ENCODE assay signal across 8 cellular contexts in the genomic region with DNA sequence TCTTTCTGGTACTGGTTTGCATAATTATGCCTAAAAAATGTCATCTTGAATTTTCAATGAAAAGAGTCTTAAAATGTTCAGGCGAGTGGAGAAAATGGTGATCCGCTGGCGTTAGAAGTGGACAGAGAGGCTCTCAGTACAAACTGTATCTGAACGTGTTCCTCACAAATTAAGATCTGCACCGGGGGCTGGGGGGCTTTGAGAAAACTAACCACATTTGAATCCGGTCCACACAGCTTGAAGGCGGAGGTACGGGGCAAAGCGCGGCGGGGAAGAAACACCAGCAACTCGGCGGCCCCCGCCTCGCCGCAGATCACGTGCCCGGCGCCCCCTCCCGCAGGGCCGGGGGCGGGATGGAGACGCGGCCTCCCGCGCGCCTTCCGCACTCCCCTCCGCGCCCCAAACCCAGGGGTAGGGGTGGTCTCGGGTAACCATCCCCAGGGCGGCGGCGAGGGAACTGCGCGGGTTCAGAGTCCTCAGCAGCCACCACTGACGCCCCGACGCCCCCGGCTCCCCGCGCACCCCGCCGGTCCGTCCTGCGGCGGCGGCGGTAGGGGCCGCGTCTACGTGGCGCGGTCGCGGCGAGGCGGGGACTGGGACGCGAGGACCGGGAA. TPM values are rescaled to one million over a fixed set of nuclear protein-coding genes. Genes with fewer than 3 reads are reported as not detected.
A peak's percentile ranks its signal among the peaks of the same experiment; 100 is the strongest.
DNase-seq lines count a peak whose midpoint lies in the region; ATAC-seq and TF ChIP-seq lines count a peak whose summit lies in the region.

No MANE protein-coding gene starts in this region.

- H2AFZ ChIP-seq in OCI-LY3 (ENCODE audit: low read depth, low read length) = peak overlapping the region; percentile 42; the same call in 1 of the 2 replicates

- TF ChIP-seq EP300 in ovary (IDR thresholded peaks at IDR 0.05) = no peak

- H4K20me1 ChIP-seq in OCI-LY3 (ENCODE audit: insufficient read depth, low read length) = no peaks in the 10 kb centered on the region

- H3K4me1 ChIP-seq in OCI-LY3 (ENCODE audit: low read length) (peaks cover 15% of the 10 kb centered on the region), ovary (ENCODE audit: insufficient read depth) (peaks cover 11% of the 10 kb centered on the region), vagina (peaks cover 49% of the 10 kb centered on the region)

- H3K4me1 Mint-ChIP-seq in glutamatergic neuron (ENCODE audit: low read depth, unreplicated experiment) = peaks cover 7% of the 10 kb centered on the region

- peak overlapping the region; percentile 88 for H3K4me2 ChIP-seq in OCI-LY3 (ENCODE audit: low read length)

- H3K4me3 ChIP-seq in OCI-LY3 (ENCODE audit: low read length) (peak overlapping the region; percentile 91), ovary (peak overlapping the region; percentile 79), vagina (peak overlapping the region; percentile 74 to 98)

- H3K9me3 ChIP-seq in OCI-LY3 (ENCODE audit: insufficient read depth, low read length) (no peaks in the 10 kb centered on the region), ovary (no peaks in the 10 kb centered on the region), vagina (no peaks in the 10 kb centered on the region)

- WGBS in ovary, 3 donors = 0 to 1% (median 1%) methylated on average over 36 to 61 of the region's 61 CpGs

- ATAC-seq in GM18498 (IDR thresholded peaks at IDR 0.05; ENCODE audit: unreplicated experiment) = peak; percentile 37
- ATAC-seq in HG02763 (IDR thresholded peaks at IDR 0.05; ENCODE audit: unreplicated experiment) = peak; percentile 35

- H3K36me3 Mint-ChIP-seq in glutamatergic neuron (ENCODE audit: unreplicated experiment) = no peaks in the 10 kb centered on the region

- H3K36me3 ChIP-seq in OCI-LY3 (replicated peaks; ENCODE audit: low read depth, low read length) (peaks cover 17% of the 10 kb centered on the region), ovary (no peaks in the 10 kb centered on the region), vagina (no peaks in the 10 kb centered on the region)

- H3K79me2 ChIP-seq in OCI-LY3 (ENCODE audit: low read length) = peaks cover 50% of the 10 kb centered on the region

- H3K27ac Mint-ChIP-seq in glutamatergic neuron (ENCODE audit: unreplicated experiment) = peak overlapping the region; percentile 97

- TF ChIP-seq CTCF in OCI-LY3 (IDR thresholded peaks at IDR 0.05; ENCODE audit: low read depth, low read length) (no peak), glutamatergic neuron (IDR thresholded peaks at IDR 0.05; ENCODE audit: partially characterized antibody, unreplicated experiment) (no peak), ovary (IDR thresholded peaks at IDR 0.05) (no peak), vagina (IDR thresholded peaks at IDR 0.05) (no peak)

- H3K27ac ChIP-seq in OCI-LY3 (ENCODE audit: low read length) = peak overlapping the region; percentile 66
- peak overlapping the region; percentile 90 to 98 for H3K27ac ChIP-seq in ovary
- peak overlapping the region; percentile 98 for H3K27ac ChIP-seq in vagina

- DNase-seq in activated gamma-delta T cell treated with anti-CD3 and anti-CD28 coated beads, Interleukin-2, amount 50 U/mL, for 16 hours (ENCODE audit: low read depth) = peak; percentile 28
- peak; percentile 65 for DNase-seq in glutamatergic neuron
- peak; percentile 56 to 77 (median 71) for DNase-seq in ovary
- DNase-seq in vagina (ENCODE audit: extremely low spot score in 2 of 2) = no peak
- no peak for DNase-seq in epidermal melanocyte (ENCODE audit: insufficient read length, low spot score)

- peak overlapping the region; percentile 88 for H3K9ac ChIP-seq in OCI-LY3 (ENCODE audit: low read length)

- H3K4me3 Mint-ChIP-seq in glutamatergic neuron (ENCODE audit: unreplicated experiment) = peak overlapping the region; percentile 99

- no peak for TF ChIP-seq POLR2A in ovary (IDR thresholded peaks at IDR 0.05)
- TF ChIP-seq POLR2A in vagina (IDR thresholded peaks at IDR 0.05) = no peak

- H3K9me3 Mint-ChIP-seq in glutamatergic neuron (ENCODE audit: unreplicated experiment) = peaks cover 9% of the 10 kb centered on the region

- H3K27me3 Mint-ChIP-seq in glutamatergic neuron (ENCODE audit: unreplicated experiment) = peaks cover 6% of the 10 kb centered on the region

- intact Hi-C loops in ovary (cut with DNase I) = loop anchor here in 2 of 4 donors (2.0 to 5.0 kb wide), 2 partner anchors 14 to 355 kb away; a partner anchor contains a TSS
- intact Hi-C loops in vagina (cut with DNase I) = loop anchor here (2.0 to 10.0 kb wide), 3 partner anchors 52 to 232 kb away; a partner anchor contains a TSS

- H3K27me3 ChIP-seq in OCI-LY3 (ENCODE audit: low read depth, low read length) = no peaks in the 10 kb centered on the region
- H3K27me3 ChIP-seq in ovary = no peaks in the 10 kb centered on the region
- no peaks in the 10 kb centered on the region for H3K27me3 ChIP-seq in vagina

RNA-seq across cellular contexts. Expression of a gene that starts 0.5 kb away (rescaled TPM):
- total RNA-seq in glutamatergic neuron (ENCODE audit: unreplicated experiment) = 7.6 TPM
- total RNA-seq in ovary = 10 to 100 TPM; 21.3 to 30.4 (median 26.4) TPM
- 10 to 100 TPM; 13.4 to 44.7 TPM for polyA plus RNA-seq in ovary
- total RNA-seq in vagina = 19.4 TPM

Comparison
In these comparisons a context has a peak if more than half of its experiments do, and no peak if none do; other contexts are left out.
1. DNase-seq: peak in activated gamma-delta T cell treated with anti-CD3 and anti-CD28 coated beads, Interleukin-2, amount 50 U/mL, for 16 hours (single experiment), glutamatergic neuron (single experiment) and ovary (5 of 5); none in vagina (0 of 2) and epidermal melanocyte (single experiment).
2. Peak in every context shown above with its lines, with median percentiles within 50 percentile points of each other: H3K27ac ChIP-seq and H3K4me3 ChIP-seq.